In genomic region chr5:77844408-77845272, GRCh38 we compare ENCODE assay signal across 9 cellular contexts.
A peak's percentile ranks its signal among the peaks of the same experiment; 100 is the strongest.
DNase-seq lines count a peak whose midpoint lies in the region; ATAC-seq, FAIRE-seq and TF ChIP-seq lines count a peak whose summit lies in the region.
"Had no signal": no experiment of that assay in that cellular context is flagged by ENCODE, and none has a peak within 500 bp of the region (broad histone marks: within the 10 kb centered on the region; RNA-seq: fewer than 3 reads in every experiment).

No MANE protein-coding gene starts in this region.

- H3K4me3 ChIP-seq in AG04450 (ENCODE audit: low read depth, low read length): peak overlapping the region; percentile 51
- H3K4me3 ChIP-seq in HFF-Myc (replicated peaks; ENCODE audit: low read depth, low read length): peak overlapping the region; percentile 23; the same call in 1 of the 2 replicates
- peak overlapping the region; percentile 3 to 67 (median 21) for H3K4me3 ChIP-seq in endothelial cell of umbilical vein (replicated peaks in 1 of 3; ENCODE audit: insufficient read depth in 1 of 3, low read depth in 1 of 3, low read length in 3 of 3)
- peak overlapping the region; percentile 39 for H3K4me3 ChIP-seq in naive thymus-derived CD4-positive, alpha-beta T cell (ENCODE audit: low read length)
- H3K4me3 ChIP-seq in BE2C (ENCODE audit: low read depth, low read length): no peak overlapping the region

- H3K27me3 Mint-ChIP-seq in naive thymus-derived CD4-positive, alpha-beta T cell: peaks cover 51 to 80% (median 63%) of the 10 kb centered on the region in 5 donors

- H3K9me3 ChIP-seq in AG04450 (ENCODE audit: control insufficient read depth, insufficient read depth, low read length) (no peaks in the 10 kb centered on the region; the same call in 1 of the 2 replicates), endothelial cell of umbilical vein (replicated peaks; ENCODE audit: control insufficient read depth, insufficient read depth, low read length) (no peaks in the 10 kb centered on the region), BE2C (no peaks in the 10 kb centered on the region)
- no peaks in the 10 kb centered on the region for H3K9me3 ChIP-seq in naive thymus-derived CD4-positive, alpha-beta T cell (ENCODE audit: control insufficient read depth in 2 of 3, low read length in 3 of 3)

- FAIRE-seq in endothelial cell of umbilical vein (lab: Jason Lieb, UNC): no peak

- H3K27ac Mint-ChIP-seq in naive thymus-derived CD4-positive, alpha-beta T cell: no peak overlapping the region

- H3K4me2 ChIP-seq in endothelial cell of umbilical vein (ENCODE audit: insufficient read depth, low read length): peak overlapping the region; percentile 93

- POLR2A ChIA-PET in AG04450 (lab: Yijun Ruan, JAX) (no interaction called here), endothelial cell of umbilical vein (lab: Charles Lee) (no interaction called here)
- POLR2A ChIA-PET in naive thymus-derived CD4-positive, alpha-beta T cell (lab: Charles Lee): no interaction called here

- DNase-seq in AG04450 (ENCODE audit: low read depth, low spot score) (no peak), HFF-Myc (ENCODE audit: extremely low read depth, low read depth) (no peak), endothelial cell of umbilical vein (ENCODE audit: low read depth, low spot score) (peak; percentile 26), DMS79 treated with DMSO at 0.1 percent for 48 hours (lab: John Stamatoyannopoulos, UW) (no peak), BE2C (no peak)
- peak in 1 of 9 donors; percentile 3 for DNase-seq in naive thymus-derived CD4-positive, alpha-beta T cell
- no peak for DNase-seq in stimulated activated CD4-positive, alpha-beta T cell treated with anti-CD3 and anti-CD28 coated beads, Interleukin-4, amount 100 ng/mL, for 24 hours
- DNase-seq: occipital lobe had no signal

- H3K4me1 Mint-ChIP-seq in naive thymus-derived CD4-positive, alpha-beta T cell: peaks cover 4 to 13% (median 9%) of the 10 kb centered on the region in 7 donors

- H3K36me3 ChIP-seq in endothelial cell of umbilical vein (ENCODE audit: control insufficient read depth in 2 of 2, extremely low read depth in 1 of 2, insufficient read depth in 2 of 2, low read length in 2 of 2): no peaks in the 10 kb centered on the region
- H3K36me3 ChIP-seq in naive thymus-derived CD4-positive, alpha-beta T cell (ENCODE audit: control insufficient read depth in 2 of 3, insufficient read depth in 3 of 3, low read length in 3 of 3): no peaks in the 10 kb centered on the region
- H3K36me3 ChIP-seq in BE2C: no peaks in the 10 kb centered on the region

- peak overlapping the region; percentile 29 for H2AFZ ChIP-seq in endothelial cell of umbilical vein (ENCODE audit: low read depth, low read length)

- no peaks in the 10 kb centered on the region for H3K79me2 ChIP-seq in endothelial cell of umbilical vein (ENCODE audit: control insufficient read depth, insufficient read depth, low read length)

- TF ChIP-seq CTCF in AG04450 (IDR thresholded peaks at IDR 0.05; ENCODE audit: low read depth, low read length) (peak; percentile 37), HFF-Myc (IDR thresholded peaks at IDR 0.05; ENCODE audit: low read depth, low read length, missing control alignments) (no peak), endothelial cell of umbilical vein (IDR thresholded peaks at IDR 0.05; ENCODE audit: extremely low read depth in 1 of 2, insufficient read depth in 1 of 2, low read depth in 1 of 2, low read length in 2 of 2) (peak in 1 of 2 donors; percentile 20), BE2C (IDR thresholded peaks at IDR 0.05; ENCODE audit: low read depth, low read length) (no peak)

- no peak overlapping the region for H3K9ac ChIP-seq in endothelial cell of umbilical vein (replicated peaks; ENCODE audit: extremely low read depth, insufficient read depth, low read length)

- peaks cover 6% of the 10 kb centered on the region for H3K4me1 ChIP-seq in endothelial cell of umbilical vein (ENCODE audit: control insufficient read depth, extremely low read depth, insufficient read depth, low read length)
- H3K4me1 ChIP-seq in naive thymus-derived CD4-positive, alpha-beta T cell (ENCODE audit: control insufficient read depth in 2 of 2, insufficient read depth in 2 of 2, low read length in 2 of 2): no peaks in the 10 kb centered on the region
- no peaks in the 10 kb centered on the region for H3K4me1 ChIP-seq in BE2C

- peak overlapping the region; percentile 58 to 86 (median 80) for H3K4me3 Mint-ChIP-seq in naive thymus-derived CD4-positive, alpha-beta T cell

- CTCF ChIA-PET in AG04450 (lab: Charles Lee): interaction anchor here (0.7 to 1.0 kb wide), 2 partner anchors 19 to 157 kb away, joined by 3 to 5 read pairs; no protein-coding TSS in a partner anchor
- CTCF ChIA-PET in endothelial cell of umbilical vein (lab: Charles Lee): interaction anchor here (1.1 kb wide), 1 partner anchor 18 kb away, joined by 4 read pairs; no protein-coding TSS in a partner anchor
- CTCF ChIA-PET in naive thymus-derived CD4-positive, alpha-beta T cell (lab: Charles Lee): no interaction called here

- H3K9me1 ChIP-seq in endothelial cell of umbilical vein (replicated peaks; ENCODE audit: control insufficient read depth, extremely low read depth, insufficient read depth, low read length): no peaks in the 10 kb centered on the region

- intact Hi-C loops in endothelial cell of umbilical vein (cut with micrococcal nuclease): no loop called here
- intact Hi-C loops in naive thymus-derived CD4-positive, alpha-beta T cell (cut with micrococcal nuclease): no loop called here

- no peaks in the 10 kb centered on the region for H4K20me1 ChIP-seq in endothelial cell of umbilical vein (replicated peaks; ENCODE audit: control insufficient read depth, extremely low read depth, insufficient read depth, low read length)

- H3K9me3 Mint-ChIP-seq in naive thymus-derived CD4-positive, alpha-beta T cell: peaks cover 0 to 2% (median 0%) of the 10 kb centered on the region in 11 donors

- ATAC-seq in naive thymus-derived CD4-positive, alpha-beta T cell: peak; percentile 32
- ATAC-seq in HG03571 (IDR thresholded peaks at IDR 0.05; ENCODE audit: unreplicated experiment): no peak

- H3K27ac ChIP-seq in AG04450 (ENCODE audit: low read depth, low read length): no peak overlapping the region
- no peak overlapping the region for H3K27ac ChIP-seq in endothelial cell of umbilical vein (ENCODE audit: insufficient read depth, low read depth, low read length)
- no peak overlapping the region for H3K27ac ChIP-seq in naive thymus-derived CD4-positive, alpha-beta T cell (ENCODE audit: low read depth, low read length)

- H3K36me3 Mint-ChIP-seq in naive thymus-derived CD4-positive, alpha-beta T cell: no peaks in the 10 kb centered on the region

- TF ChIP-seq POLR2A in endothelial cell of umbilical vein (IDR thresholded peaks at IDR 0.05; ENCODE audit: low read depth, low read length): no peak

- BruUV-seq in endothelial cell of umbilical vein (replicated peaks; lab: Mats Ljungman, UMichigan): no TSS peak

- H3K27me3 ChIP-seq in AG04450 (ENCODE audit: control insufficient read depth, insufficient read depth, low read length) (no peaks in the 10 kb centered on the region), endothelial cell of umbilical vein (ENCODE audit: control insufficient read depth in 2 of 2, insufficient read depth in 2 of 2, low read length in 2 of 2) (peaks cover 36 to 60% of the 10 kb centered on the region in 2 experiments), BE2C (no peaks in the 10 kb centered on the region)
- H3K27me3 ChIP-seq in naive thymus-derived CD4-positive, alpha-beta T cell (ENCODE audit: control insufficient read depth in 2 of 2, insufficient read depth in 2 of 2, low read length in 2 of 2): peaks cover 0 to 7% of the 10 kb centered on the region in 2 donors

- dilution Hi-C loops in endothelial cell of umbilical vein (cut with MboI; ENCODE audit: extremely low pct_ligation_motif_present, low sequenced_read_pairs): no loop called here

TF ChIP-seq in endothelial cell of umbilical vein, 7 proteins besides CTCF, POLR2A, EP300 and RAD21:
- TF ChIP-seq MAX (IDR thresholded peaks at IDR 0.05; ENCODE audit: insufficient read depth, insufficient read length): no peak
- no peak for TF ChIP-seq POLR2AphosphoS5 (IDR thresholded peaks at IDR 0.05; ENCODE audit: insufficient read depth, low read depth, low read length)
- no peak for TF ChIP-seq FOS (IDR thresholded peaks at IDR 0.05; ENCODE audit: borderline replicate concordance, insufficient read depth, low read length)
- no peak for TF ChIP-seq GATA2 (IDR thresholded peaks at IDR 0.05; ENCODE audit: insufficient read depth, insufficient read length, low read depth, low read length)
- no peak for TF ChIP-seq JUN (IDR thresholded peaks at IDR 0.05; ENCODE audit: borderline replicate concordance, insufficient read depth, insufficient read length, low read depth)
- peak; percentile 30 for TF ChIP-seq EZH2 (IDR thresholded peaks at IDR 0.05; ENCODE audit: borderline replicate concordance, low read depth, low read length, severe bottlenecking)
